ENCODE assay signal across 25 cellular contexts in the genomic region with DNA sequence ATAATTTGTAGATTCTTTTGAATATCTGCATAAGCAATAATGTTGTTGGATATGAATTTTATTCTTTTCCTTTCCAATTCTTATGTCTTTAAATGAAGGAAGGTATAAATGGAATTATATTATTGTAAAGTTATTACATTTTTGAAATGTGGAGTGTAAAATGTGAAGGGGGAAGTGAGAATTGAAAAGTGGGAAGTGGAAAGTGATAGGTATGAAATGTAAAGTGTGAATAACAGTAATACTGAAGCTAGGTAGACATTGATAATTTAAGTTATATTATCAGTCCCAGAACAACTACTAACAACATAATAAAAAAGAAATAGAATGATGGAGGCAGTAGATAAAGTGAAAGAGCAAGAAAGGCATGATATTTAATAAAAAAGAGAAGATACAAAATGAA. TPM values are rescaled to one million over a fixed set of nuclear protein-coding genes. Genes with fewer than 3 reads are reported as not detected.
A peak's percentile ranks its signal among the peaks of the same experiment; 100 is the strongest.
DNase-seq lines count a peak whose midpoint lies in the region; ATAC-seq, FAIRE-seq and TF ChIP-seq lines count a peak whose summit lies in the region.
"Had no signal": no experiment of that assay in that cellular context is flagged by ENCODE, and none has a peak within 500 bp of the region (broad histone marks: within the 10 kb centered on the region; RNA-seq: fewer than 3 reads in every experiment).

No MANE protein-coding gene starts in this region.

- no peak for TF ChIP-seq RAD21 in GM12878 (IDR thresholded peaks at IDR 0.05; ENCODE audit: insufficient read depth, low read depth, low read length)

- H3K36me3 ChIP-seq in GM12878 (ENCODE audit: control insufficient read depth in 2 of 2, insufficient read depth in 2 of 2, low read length in 1 of 2), result no peaks in the 10 kb centered on the region
- H3K36me3 ChIP-seq in esophagus muscularis mucosa, result no peaks in the 10 kb centered on the region
- H3K36me3 ChIP-seq: BLaER1 had no signal

- no peaks in the 10 kb centered on the region for H3K4me1 Mint-ChIP-seq in nephron progenitor cell
- H3K4me1 Mint-ChIP-seq: B cell; CD4-positive, CD25-positive, alpha-beta regulatory T cell; CD8-positive, alpha-beta memory T cell; GM23338; H9 had no signal

- intact Hi-C loops in GM12878 (cut with micrococcal nuclease; ENCODE audit: unreplicated experiment), result no loop called here
- intact Hi-C loops in esophagus muscularis mucosa (cut with DNase I), result no loop called here

- FAIRE-seq in GM12891 (lab: Jason Lieb, UNC), result no peak
- no peak for FAIRE-seq in GM12878 (lab: Jason Lieb, UNC)
- FAIRE-seq: D721Med, GM12892 had no signal

- ATAC-seq in GM19351 (IDR thresholded peaks at IDR 0.05; ENCODE audit: unreplicated experiment), result peak; percentile 48
- ATAC-seq in HG03469 (IDR thresholded peaks at IDR 0.05; ENCODE audit: unreplicated experiment), result peak; percentile 50
- 0 out of 3 replicates have a peak, but pooled peaks have one; percentile 43 for ATAC-seq in GM12878
- ATAC-seq in HG03457 (IDR thresholded peaks at IDR 0.05; ENCODE audit: unreplicated experiment), result no peak
- ATAC-seq: GM23338, HCT116 had no signal

- H3K27ac ChIP-seq in GM12878 (ENCODE audit: control insufficient read depth, insufficient read depth) (no peak overlapping the region), esophagus muscularis mucosa (replicated peaks in 1 of 4) (no peak overlapping the region)
- H3K27ac ChIP-seq: BLaER1, C4-2B had no signal

- no peaks in the 10 kb centered on the region; the same call in 2 of the 3 replicates for H3K9me3 ChIP-seq in GM12878 (replicated peaks; ENCODE audit: control insufficient read depth, insufficient read depth, low read length)
- H3K9me3 ChIP-seq in esophagus muscularis mucosa, result peaks cover 0 to 16% (median 11%) of the 10 kb centered on the region in 4 donors
- H3K9me3 ChIP-seq: BLaER1 had no signal

- H3K79me2 ChIP-seq in GM12878 (ENCODE audit: control insufficient read depth, insufficient read depth, low read length), result no peaks in the 10 kb centered on the region

- no peaks in the 10 kb centered on the region for H3K27me3 Mint-ChIP-seq in nephron progenitor cell (ENCODE audit: low read depth, poor library complexity)
- H3K27me3 Mint-ChIP-seq: B cell; CD4-positive, CD25-positive, alpha-beta regulatory T cell; CD8-positive, alpha-beta memory T cell had no signal

- TF ChIP-seq POLR2A in GM12891 (IDR thresholded peaks at IDR 0.05; ENCODE audit: low read depth, low read length) (no peak), GM12878 (IDR thresholded peaks at IDR 0.05; ENCODE audit: low read depth, low read length) (no peak), esophagus muscularis mucosa (IDR thresholded peaks at IDR 0.05; ENCODE audit: low read depth) (no peak)

- no peaks in the 10 kb centered on the region for H3K36me3 Mint-ChIP-seq in nephron progenitor cell (ENCODE audit: low read depth)
- H3K36me3 Mint-ChIP-seq: CD4-positive, CD25-positive, alpha-beta regulatory T cell had no signal

- RAD21 ChIA-PET in GM12878 (lab: Charles Lee; ENCODE audit: unreplicated experiment), result interaction anchor here (1.0 kb wide), 1 partner anchor 12 kb away, joined by 3 read pairs; no protein-coding TSS in a partner anchor

- no peak overlapping the region for H3K27ac Mint-ChIP-seq in nephron progenitor cell
- H3K27ac Mint-ChIP-seq: B cell, GM23338, H9, HFFc6 had no signal

- DNase-seq in GM12891 (ENCODE audit: insufficient read length, low spot score), result no peak
- DNase-seq in GM12878 (ENCODE audit: low read depth, low spot score), result no peak
- DNase-seq in esophagus muscularis mucosa (ENCODE audit: extremely low spot score), result no peak
- DNase-seq in nephron progenitor cell, result no peak
- DNase-seq in SHP77 (lab: John Stamatoyannopoulos, UW), result no peak
- DNase-seq: CD4-positive, CD25-positive, alpha-beta regulatory T cell; CD8-positive, alpha-beta memory T cell; DMS 273 treated with DMSO at 0.1 percent for 48 hours; DMS79; EL; GDM1; H9; HFFc6 had no signal

- H3K4me1 ChIP-seq in GM12878 (ENCODE audit: control insufficient read depth, insufficient read depth, low read length), result no peaks in the 10 kb centered on the region
- no peaks in the 10 kb centered on the region for H3K4me1 ChIP-seq in esophagus muscularis mucosa
- H3K4me1 ChIP-seq: BLaER1 had no signal

- no peak overlapping the region for H3K4me3 Mint-ChIP-seq in nephron progenitor cell
- H3K4me3 Mint-ChIP-seq: B cell; CD4-positive, CD25-positive, alpha-beta regulatory T cell; CD8-positive, alpha-beta memory T cell; GM23338; H9; HFFc6 had no signal

- BruUV-seq in GM12878 (replicated peaks; lab: Mats Ljungman, UMichigan), result no TSS peak

- in situ Hi-C loops in GM12878 (cut with MboI), result no loop called here

- no peaks in the 10 kb centered on the region for H3K27me3 ChIP-seq in GM12878 (replicated peaks in 1 of 2; ENCODE audit: control insufficient read depth in 2 of 2, insufficient read depth in 2 of 2, low read length in 1 of 2)
- no peaks in the 10 kb centered on the region for H3K27me3 ChIP-seq in esophagus muscularis mucosa
- H3K27me3 ChIP-seq: BLaER1 had no signal

- no peaks in the 10 kb centered on the region for H4K20me1 ChIP-seq in GM12878 (ENCODE audit: control insufficient read depth, insufficient read depth)
- H4K20me1 ChIP-seq: BLaER1 had no signal

- TF ChIP-seq CTCF in GM12878 (IDR thresholded peaks at IDR 0.05 in 2 of 3, conservative IDR thresholded peaks at IDR 0.05 in 1 of 3; ENCODE audit: control insufficient read depth in 2 of 3, extremely low read depth in 1 of 3, insufficient read depth in 1 of 3, low read depth in 3 of 3, low read length in 3 of 3) (no peak), esophagus muscularis mucosa (IDR thresholded peaks at IDR 0.05) (no peak), nephron progenitor cell (IDR thresholded peaks at IDR 0.05) (no peak)

- H3K4me2 ChIP-seq in GM12878 (ENCODE audit: control insufficient read depth, insufficient read depth), result no peak overlapping the region
- H3K4me2 ChIP-seq: BLaER1, GM23338 had no signal

- CTCF ChIA-PET in GM12878 (lab: Yijun Ruan, JAX), result interaction anchor here (0.9 to 3.3 kb wide), 2 partner anchors 10 to 59 kb away, joined by 3 to 17 read pairs; no protein-coding TSS in a partner anchor

- no peak overlapping the region for H2AFZ ChIP-seq in GM12878 (ENCODE audit: control insufficient read depth, low read depth, low read length)

- no peak overlapping the region for H3K9ac ChIP-seq in GM12878 (ENCODE audit: control insufficient read depth, insufficient read depth, low read length)
- H3K9ac ChIP-seq: BLaER1 had no signal

- peaks cover 4% of the 10 kb centered on the region for H3K9me3 Mint-ChIP-seq in nephron progenitor cell

- TF ChIP-seq EP300 in GM12878 (IDR thresholded peaks at IDR 0.05; ENCODE audit: borderline replicate concordance in 1 of 2, control insufficient read depth in 1 of 2, low read depth in 2 of 2, low read length in 2 of 2) (no peak), esophagus muscularis mucosa (IDR thresholded peaks at IDR 0.05) (no peak)

- no peak overlapping the region for H3K4me3 ChIP-seq in GM12878
- no peak overlapping the region for H3K4me3 ChIP-seq in esophagus muscularis mucosa
- H3K4me3 ChIP-seq: BLaER1, GM23338 had no signal

- SMC1A ChIA-PET in GM12878 (lab: Charles Lee; ENCODE audit: uncharacterized antibody, unreplicated experiment), result interaction anchor here (0.6 to 1.7 kb wide), 4 partner anchors 19 to 63 kb away, joined by 3 to 5 read pairs (median 3); no protein-coding TSS in a partner anchor

- POLR2A ChIA-PET in GM12878 (lab: Charles Lee), result interaction anchor here (1.1 kb wide), 1 partner anchor 8 kb away, joined by 3 read pairs; no protein-coding TSS in a partner anchor

TF ChIP-seq in GM12891, 5 proteins besides CTCF, POLR2A, EP300 and RAD21 (continues in another document):
- TF ChIP-seq TAF1 (IDR thresholded peaks at IDR 0.05; ENCODE audit: low read depth, low read length), result no peak

TF ChIP-seq in GM12878, 131 proteins besides CTCF, POLR2A, EP300 and RAD21 (continues in another document):
- no peak for TF ChIP-seq DPF2 (IDR thresholded peaks at IDR 0.05)

RNA-seq across cellular contexts. Expression of a gene that starts 39.7 kb away (rescaled TPM):
- polyA plus RNA-seq in GM12891 (2012; ENCODE audit: low read depth, missing spikeins), result 0.22 TPM
- total RNA-seq in GM12878 (2013; cell fraction: nucleolus; rRNA removed), result 1.3 and 2.0 TPM in 2 replicates
- total RNA-seq in GM12878 (2014; rRNA removed) (0.16 and 0.28 TPM in 2 replicates), GM12878 (2014; rRNA removed; fragmentation: Illumina TruSeq; extraction: Trizol) (0.22 and 0.32 TPM in 2 replicates), GM12878 (2021) (0.37 TPM in 1 of 2 replicates, not detected in the other), esophagus muscularis mucosa (not detected)
- not detected for polyA plus RNA-seq in GM12878 (2011; ENCODE audit: low read depth)
- polyA plus RNA-seq in GM12878 (2011; rRNA removed) (0.88 and 1.1 TPM in 2 replicates), GM12878 (2014; fragmentation: Illumina TruSeq; extraction: Trizol) (0.26 TPM in 1 of 2 replicates, not detected in the other), GM12878 (2014; fragmentation: Nextera tagmentation; extraction: Ambion mirVana) (under 1 TPM; 0.20 to 0.26 TPM), GM12878 (2014; rRNA removed) (0.40 TPM in 1 of 2 replicates, not detected in the other), GM12878 (2016; fragmentation: Nextera tagmentation; extraction: Ambion mirVana) (under 1 TPM; 0.14 to 0.37 TPM)
- polyA plus RNA-seq in GM12878 (2011; cell fraction: cytosol; rRNA removed), result 0.13 and 0.15 TPM in 2 replicates
- polyA plus RNA-seq in GM12878 (2011; cell fraction: nucleus; rRNA removed), result 0.88 and 1.6 TPM in 2 replicates
- polyA plus RNA-seq in GM12878 (2012), result 0.09 and 0.18 TPM in 2 replicates
- polyA minus RNA-seq in GM12878 (2011; rRNA and poly(A)+ RNA removed), result 0.57 and 0.59 TPM in 2 replicates
- polyA minus RNA-seq in GM12878 (2011; cell fraction: cytosol; rRNA and poly(A)+ RNA removed), result not detected in 2 replicates
- polyA minus RNA-seq in GM12878 (2011; cell fraction: nucleus; rRNA and poly(A)+ RNA removed), result 0.67 and 0.97 TPM in 2 replicates
- total RNA-seq: A172; B cell; CD4-positive, CD25-positive, alpha-beta regulatory T cell; CD8-positive, alpha-beta memory T cell; GM23338; H9; HFFc6 had no signal
- polyA plus RNA-seq: AG04450; CD4-positive, CD25-positive, alpha-beta regulatory T cell; CD8-positive, alpha-beta memory T cell; GM23338 had no signal

RNA-seq across cellular contexts. Expression of a gene that starts 56.5 kb away (rescaled TPM):
- 2.3 TPM for polyA plus RNA-seq in GM12891 (2012; ENCODE audit: low read depth, missing spikeins)
- total RNA-seq in GM12878 (2013; cell fraction: nucleolus; rRNA removed), result 22.8 and 24.8 TPM in 2 replicates
- 3.1 and 3.2 TPM in 2 replicates for total RNA-seq in GM12878 (2014; rRNA removed)
- 4.6 and 4.7 TPM in 2 replicates for total RNA-seq in GM12878 (2014; rRNA removed; fragmentation: Illumina TruSeq; extraction: Trizol)
- 6.4 and 6.5 TPM in 2 replicates for total RNA-seq in GM12878 (2021)
- 1.3 TPM for polyA plus RNA-seq in GM12878 (2011; ENCODE audit: low read depth)
- polyA plus RNA-seq in GM12878 (2011; rRNA removed), result 4.0 and 5.5 TPM in 2 replicates
- 1.6 and 1.9 TPM in 2 replicates for polyA plus RNA-seq in GM12878 (2011; cell fraction: cytosol; rRNA removed)
- 7.0 and 7.3 TPM in 2 replicates for polyA plus RNA-seq in GM12878 (2011; cell fraction: nucleus; rRNA removed)
- 2.7 and 3.3 TPM in 2 replicates for polyA plus RNA-seq in GM12878 (2012)
- polyA plus RNA-seq in GM12878 (2014; fragmentation: Illumina TruSeq; extraction: Trizol), result 4.3 and 6.4 TPM in 2 replicates
- 1 to 10 TPM; 2.0 to 2.1 TPM for polyA plus RNA-seq in GM12878 (2014; fragmentation: Nextera tagmentation; extraction: Ambion mirVana)
- polyA plus RNA-seq in GM12878 (2014; rRNA removed), result 3.0 and 3.2 TPM in 2 replicates
- 1 to 10 TPM; 3.5 TPM for polyA plus RNA-seq in GM12878 (2016; fragmentation: Nextera tagmentation; extraction: Ambion mirVana)
- 3.7 and 4.4 TPM in 2 replicates for polyA minus RNA-seq in GM12878 (2011; rRNA and poly(A)+ RNA removed)
- polyA minus RNA-seq in GM12878 (2011; cell fraction: cytosol; rRNA and poly(A)+ RNA removed), result 2.1 and 3.5 TPM in 2 replicates
- 17.9 and 30.2 TPM in 2 replicates for polyA minus RNA-seq in GM12878 (2011; cell fraction: nucleus; rRNA and poly(A)+ RNA removed)
- 10 to 100 TPM; 36.0 to 51.5 (median 38.5) TPM for total RNA-seq in esophagus muscularis mucosa
